ENCODE assay signal across 18 cellular contexts in genomic region chr2:95041060-95041823, GRCh38. TPM values are rescaled to one million over a fixed set of nuclear protein-coding genes. Genes with fewer than 3 reads are reported as not detected.
DNase-seq lines count a peak whose midpoint lies in the region; ATAC-seq and FAIRE-seq lines count a peak whose summit lies in the region.
"Had no signal": no experiment of that assay in that cellular context is flagged by ENCODE, and none has a peak within 500 bp of the region (broad histone marks: within the 10 kb centered on the region; RNA-seq: fewer than 3 reads in every experiment).

No MANE protein-coding gene starts in this region.

- H3K36me3 ChIP-seq in effector memory CD4-positive, alpha-beta T cell (ENCODE audit: control insufficient read depth, insufficient read depth, low read length) = peaks cover 3% of the 10 kb centered on the region

- H3K27me3 Mint-ChIP-seq in activated CD4-positive, alpha-beta T cell treated with anti-CD3 and anti-CD28 coated beads, Interleukin-2, amount 10 ng/mL, durations not matched to agents 24 days and 14 days = no peaks in the 10 kb centered on the region

- H3K4me1 Mint-ChIP-seq in activated CD4-positive, alpha-beta T cell treated with anti-CD3 and anti-CD28 coated beads, Interleukin-2, amount 10 ng/mL, durations not matched to agents 24 days and 14 days = peaks cover 77% of the 10 kb centered on the region
- H3K4me1 Mint-ChIP-seq in stimulated activated effector memory CD8-positive, alpha-beta T cell treated with anti-CD3 and anti-CD28 coated beads, Interleukin-12 subunit alpha, Interleukin-12 subunit beta, amount 100 ng/mL, for 72 hours = peaks cover 47% of the 10 kb centered on the region

- peak; percentile 36 for ATAC-seq in HG03378 (IDR thresholded peaks at IDR 0.05; ENCODE audit: unreplicated experiment)
- peak; percentile 66 for ATAC-seq in stimulated activated effector memory CD8-positive, alpha-beta T cell treated with anti-CD3 and anti-CD28 coated beads, Interleukin-12 subunit alpha, Interleukin-12 subunit beta, amount 100 ng/mL, for 72 hours
- ATAC-seq: HCT116 had no signal

- peak overlapping the region; percentile 18 for H3K27ac ChIP-seq in caudate nucleus (ENCODE audit: low read depth, low read length)
- H3K27ac ChIP-seq in effector memory CD4-positive, alpha-beta T cell (ENCODE audit: insufficient read depth, low read length, poor library complexity, severe bottlenecking) = no peak overlapping the region

- no peaks in the 10 kb centered on the region for H3K27me3 ChIP-seq in effector memory CD4-positive, alpha-beta T cell (replicated peaks; ENCODE audit: control insufficient read depth, insufficient read depth, low read length, poor library complexity, severe bottlenecking)

- peaks cover 26% of the 10 kb centered on the region for H3K9me3 Mint-ChIP-seq in activated CD4-positive, alpha-beta T cell treated with anti-CD3 and anti-CD28 coated beads, Interleukin-2, amount 10 ng/mL, durations not matched to agents 24 days and 14 days
- H3K9me3 Mint-ChIP-seq in stimulated activated effector memory CD8-positive, alpha-beta T cell treated with anti-CD3 and anti-CD28 coated beads, Interleukin-12 subunit alpha, Interleukin-12 subunit beta, amount 100 ng/mL, for 72 hours = peaks cover 31% of the 10 kb centered on the region

- peak overlapping the region; percentile 88 for H3K27ac Mint-ChIP-seq in activated CD4-positive, alpha-beta T cell treated with anti-CD3 and anti-CD28 coated beads, Interleukin-2, amount 10 ng/mL, durations not matched to agents 24 days and 14 days
- H3K27ac Mint-ChIP-seq in stimulated activated effector memory CD8-positive, alpha-beta T cell treated with anti-CD3 and anti-CD28 coated beads, Interleukin-12 subunit alpha, Interleukin-12 subunit beta, amount 100 ng/mL, for 72 hours = no peak overlapping the region

- intact Hi-C loops in activated CD4-positive, alpha-beta T cell treated with anti-CD3 and anti-CD28 coated beads, Interleukin-2, amount 10 ng/mL, durations not matched to agents 24 days and 14 days (cut with micrococcal nuclease) = loop anchor here (1.0 kb wide), 1 partner anchor 33 kb away; no protein-coding TSS in a partner anchor

- H3K4me1 ChIP-seq in effector memory CD4-positive, alpha-beta T cell (ENCODE audit: control insufficient read depth, insufficient read depth, low read length, poor library complexity, severe bottlenecking) = peaks cover 12% of the 10 kb centered on the region
- H3K4me1 ChIP-seq: Caco-2 had no signal

- peaks cover 76% of the 10 kb centered on the region for H3K36me3 Mint-ChIP-seq in activated CD4-positive, alpha-beta T cell treated with anti-CD3 and anti-CD28 coated beads, Interleukin-2, amount 10 ng/mL, durations not matched to agents 24 days and 14 days (ENCODE audit: low read depth)
- no peaks in the 10 kb centered on the region for H3K36me3 Mint-ChIP-seq in stimulated activated effector memory CD8-positive, alpha-beta T cell treated with anti-CD3 and anti-CD28 coated beads, Interleukin-12 subunit alpha, Interleukin-12 subunit beta, amount 100 ng/mL, for 72 hours

- no peak overlapping the region for H3K4me3 ChIP-seq in effector memory CD4-positive, alpha-beta T cell (ENCODE audit: insufficient read depth, low read depth, low read length, poor library complexity, severe bottlenecking)
- H3K4me3 ChIP-seq: skin epidermis had no signal

- no peak for FAIRE-seq in urothelium cell line (lab: Jason Lieb, UNC)

- no peaks in the 10 kb centered on the region for H3K9me3 ChIP-seq in effector memory CD4-positive, alpha-beta T cell (ENCODE audit: control insufficient read depth, low read length)
- H3K9me3 ChIP-seq: Caco-2 had no signal

- no peak for DNase-seq in activated CD4-positive, alpha-beta T cell treated with anti-CD3 and anti-CD28 coated beads, Interleukin-2, amount 10 ng/mL, durations not matched to agents 24 days and 14 days
- no peak for DNase-seq in activated CD4-positive, alpha-beta T cell treated with anti-CD3 and anti-CD28 coated beads, Interleukin-2, amount 50 U/mL, for 4 hours
- DNase-seq in caudate nucleus (lab: John Stamatoyannopoulos, UW) (no peak), urothelium cell line (ENCODE audit: low spot score) (no peak), AG08396 (ENCODE audit: low spot score) (no peak)
- no peak for DNase-seq in stimulated activated effector memory CD8-positive, alpha-beta T cell treated with anti-CD3 and anti-CD28 coated beads, Interleukin-12 subunit alpha, Interleukin-12 subunit beta, amount 100 ng/mL, for 72 hours (ENCODE audit: low spot score in 2 of 2)
- no peak for DNase-seq in effector memory CD4-positive, alpha-beta T cell
- DNase-seq: activated T-cell treated with anti-CD3 and anti-CD28 coated beads, Interleukin-2, amount 50 U/mL, for 4 hours; Caco-2; effector CD4-positive, alpha-beta T cell; foreskin fibroblast; GF-D8; NK-92 treated with Interleukin-12 subunit alpha and Interleukin-12 subunit beta, amount 100 ng/mL, for 24 hours; SHP77 treated with DMSO at 0.1 percent for 48 hours had no signal

- H3K4me3 Mint-ChIP-seq in activated CD4-positive, alpha-beta T cell treated with anti-CD3 and anti-CD28 coated beads, Interleukin-2, amount 10 ng/mL, durations not matched to agents 24 days and 14 days = no peak overlapping the region
- peak overlapping the region; percentile 16 for H3K4me3 Mint-ChIP-seq in stimulated activated effector memory CD8-positive, alpha-beta T cell treated with anti-CD3 and anti-CD28 coated beads, Interleukin-12 subunit alpha, Interleukin-12 subunit beta, amount 100 ng/mL, for 72 hours
- H3K4me3 Mint-ChIP-seq: activated T-cell treated with anti-CD3 and anti-CD28 coated beads, Interleukin-2, amount 50 U/mL, for 4 hours had no signal

RNA-seq across cellular contexts. Expression of gene MAL, which starts 15.7 kb away (rescaled TPM):
- total RNA-seq in activated CD4-positive, alpha-beta T cell treated with anti-CD3 and anti-CD28 coated beads, Interleukin-2, amount 10 ng/mL, durations not matched to agents 24 days and 14 days = 166 and 167 TPM in 2 replicates
- total RNA-seq: A673, Caco-2 had no signal
